ENCODE assay signal across 9 cellular contexts in genomic region chr6:15901141-15902115, GRCh38.
DNase-seq lines count a peak whose midpoint lies in the region; ATAC-seq, FAIRE-seq and TF ChIP-seq lines count a peak whose summit lies in the region.
"Had no signal": no experiment of that assay in that cellular context is flagged by ENCODE, and none has a peak within 500 bp of the region (broad histone marks: within the 10 kb centered on the region; RNA-seq: fewer than 3 reads in every experiment).

No MANE protein-coding gene starts in this region.

- H3K9me3 ChIP-seq in Caco-2 = no peaks in the 10 kb centered on the region
- H3K9me3 ChIP-seq in naive thymus-derived CD4-positive, alpha-beta T cell (ENCODE audit: control insufficient read depth in 2 of 3, low read length in 3 of 3) = no peaks in the 10 kb centered on the region

- H3K36me3 ChIP-seq in Caco-2 (ENCODE audit: control insufficient read depth, insufficient read depth, low read length) = no peaks in the 10 kb centered on the region
- no peaks in the 10 kb centered on the region for H3K36me3 ChIP-seq in naive thymus-derived CD4-positive, alpha-beta T cell (ENCODE audit: control insufficient read depth in 2 of 3, insufficient read depth in 3 of 3, low read length in 3 of 3)

- no TSS peak for BruUV-seq in Caco-2 (replicated peaks; lab: Mats Ljungman, UMichigan)

- DNase-seq in Caco-2 (peak; percentile 30 to 42), SK-MEL-5 (ENCODE audit: low read depth, low spot score) (peak; percentile 92), NCI-H1417 treated with DMSO at 0.1 percent for 48 hours (lab: John Stamatoyannopoulos, UW) (no peak), head of caudate nucleus (no peak), urothelium cell line (ENCODE audit: low spot score) (no peak)
- peak in 1 of 9 donors; percentile 34 for DNase-seq in naive thymus-derived CD4-positive, alpha-beta T cell

- H3K27me3 Mint-ChIP-seq in Caco-2 (ENCODE audit: insufficient read depth, unreplicated experiment) = no peaks in the 10 kb centered on the region
- H3K27me3 Mint-ChIP-seq in naive thymus-derived CD4-positive, alpha-beta T cell = peaks cover 0 to 7% (median 0%) of the 10 kb centered on the region in 5 donors

- H3K27ac ChIP-seq in naive thymus-derived CD4-positive, alpha-beta T cell (ENCODE audit: low read depth, low read length) = no peak overlapping the region

- no peak for TF ChIP-seq CTCF in Caco-2 (IDR thresholded peaks at IDR 0.05; ENCODE audit: insufficient read depth in 1 of 2, low read depth in 1 of 2, low read length in 1 of 2, severe bottlenecking in 1 of 2, unreplicated experiment in 1 of 2)

- no peak overlapping the region for H3K27ac Mint-ChIP-seq in Caco-2 (ENCODE audit: unreplicated experiment)
- peak overlapping the region in 1 of 9 donors; percentile 92 for H3K27ac Mint-ChIP-seq in naive thymus-derived CD4-positive, alpha-beta T cell

- H3K36me3 Mint-ChIP-seq in Caco-2 (ENCODE audit: insufficient read depth, unreplicated experiment) = no peaks in the 10 kb centered on the region
- no peaks in the 10 kb centered on the region for H3K36me3 Mint-ChIP-seq in naive thymus-derived CD4-positive, alpha-beta T cell

- CTCF ChIA-PET in Caco-2 (lab: Charles Lee) = no interaction called here
- CTCF ChIA-PET in naive thymus-derived CD4-positive, alpha-beta T cell (lab: Charles Lee) = interaction anchor here (0.6 kb wide), 1 partner anchor 1323 kb away, joined by 3 read pairs; no protein-coding TSS in a partner anchor

- in situ Hi-C loops in SK-MEL-5 (cut with HindIII; ENCODE audit: low pct_unique_long_range_greater_than_20kb, low sequenced_read_pairs) = no loop called here

- H3K4me1 Mint-ChIP-seq in Caco-2 (ENCODE audit: low read depth, unreplicated experiment) = peaks cover 5% of the 10 kb centered on the region
- H3K4me1 Mint-ChIP-seq in naive thymus-derived CD4-positive, alpha-beta T cell = peaks cover 0 to 35% (median 0%) of the 10 kb centered on the region in 7 donors

- peak; percentile 95 for ATAC-seq in GM19035 (IDR thresholded peaks at IDR 0.05; ENCODE audit: unreplicated experiment)
- ATAC-seq in HG03064 (IDR thresholded peaks at IDR 0.05; ENCODE audit: low read depth, unreplicated experiment) = peak; percentile 90
- peak; percentile 80 for ATAC-seq in naive thymus-derived CD4-positive, alpha-beta T cell

- H3K4me3 Mint-ChIP-seq in Caco-2 (ENCODE audit: unreplicated experiment) = no peak overlapping the region
- H3K4me3 Mint-ChIP-seq in naive thymus-derived CD4-positive, alpha-beta T cell = peak overlapping the region in 1 of 10 donors; percentile 70

- no peaks in the 10 kb centered on the region for H3K9me3 Mint-ChIP-seq in Caco-2 (ENCODE audit: unreplicated experiment)
- peaks cover 0 to 2% (median 0%) of the 10 kb centered on the region in 11 donors for H3K9me3 Mint-ChIP-seq in naive thymus-derived CD4-positive, alpha-beta T cell

- no peaks in the 10 kb centered on the region for H3K27me3 ChIP-seq in Caco-2 (replicated peaks; ENCODE audit: control insufficient read depth, insufficient read depth, low read length)
- H3K27me3 ChIP-seq in naive thymus-derived CD4-positive, alpha-beta T cell (ENCODE audit: control insufficient read depth in 2 of 2, insufficient read depth in 2 of 2, low read length in 2 of 2) = no peaks in the 10 kb centered on the region

- no peak for FAIRE-seq in urothelium cell line (lab: Jason Lieb, UNC)
- FAIRE-seq: colon had no signal

- H3K4me1 ChIP-seq in Caco-2 = peaks cover 13% of the 10 kb centered on the region; the same call in 1 of the 2 replicates
- H3K4me1 ChIP-seq in naive thymus-derived CD4-positive, alpha-beta T cell (ENCODE audit: control insufficient read depth in 2 of 2, insufficient read depth in 2 of 2, low read length in 2 of 2) = no peaks in the 10 kb centered on the region

- no peak overlapping the region for H3K4me3 ChIP-seq in Caco-2 (ENCODE audit: low read depth, low read length)
- no peak overlapping the region for H3K4me3 ChIP-seq in naive thymus-derived CD4-positive, alpha-beta T cell (ENCODE audit: low read length)

- intact Hi-C loops in Caco-2 (cut with micrococcal nuclease; ENCODE audit: unreplicated experiment) (loop anchor here (10.0 kb wide), 1 partner anchor 283 kb away; no protein-coding TSS in a partner anchor), head of caudate nucleus (cut with DNase I) (no loop called here)
- intact Hi-C loops in naive thymus-derived CD4-positive, alpha-beta T cell (cut with micrococcal nuclease) = loop anchor here in 1 of 2 donors (2.0 to 5.0 kb wide), 3 partner anchors 209 to 281 kb away; partner anchors contain the start of gene MYLIP

- POLR2A ChIA-PET in Caco-2 (lab: Charles Lee) = interaction anchor here (0.6 kb wide), 1 partner anchor 227 kb away, joined by 7 read pairs; no protein-coding TSS in a partner anchor
- POLR2A ChIA-PET in naive thymus-derived CD4-positive, alpha-beta T cell (lab: Charles Lee) = no interaction called here

Comparison
In these comparisons a context has a peak if more than half of its experiments do, and no peak if none do; other contexts are left out.
1. DNase-seq: peak in Caco-2 (2 of 2) and SK-MEL-5 (single experiment); none in NCI-H1417 treated with DMSO at 0.1 percent for 48 hours (single experiment), head of caudate nucleus (0 of 42) and urothelium cell line (single experiment).
2. Peak in every context shown above with its lines, with median percentiles within 50 percentile points of each other: ATAC-seq.